9 cellular contexts compared by ENCODE assay signal in the genomic region with DNA sequence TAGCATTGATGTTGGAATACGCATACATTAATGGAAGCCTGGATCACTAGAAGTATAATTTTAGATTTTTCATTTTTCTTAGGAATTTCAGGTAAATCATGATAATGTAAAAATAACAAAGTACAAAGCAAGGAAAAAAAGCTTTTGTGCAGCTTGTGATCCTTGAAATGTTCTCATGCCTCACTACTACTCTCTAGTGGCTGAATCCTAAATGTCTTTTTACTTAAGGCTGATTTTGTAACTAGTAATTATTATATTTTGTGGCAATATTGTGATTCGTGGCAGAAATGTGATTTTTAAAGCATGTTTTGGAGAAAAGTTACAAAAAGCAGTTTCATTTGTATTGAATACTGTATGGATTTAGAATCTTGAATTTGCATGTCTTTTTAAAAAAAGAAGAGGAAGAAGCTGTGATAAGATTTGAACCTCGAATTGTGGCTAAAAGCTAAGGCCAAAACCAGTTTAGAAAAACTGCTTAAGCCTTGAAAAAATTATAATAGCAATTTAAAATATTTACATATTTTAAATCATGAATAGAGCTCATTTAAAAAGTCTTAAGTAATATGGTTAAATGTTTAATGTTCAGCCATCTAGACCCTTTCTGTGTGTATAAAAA. TPM values are rescaled to one million over a fixed set of nuclear protein-coding genes. Genes with fewer than 3 reads are reported as not detected.
A peak's percentile ranks its signal among the peaks of the same experiment; 100 is the strongest.
DNase-seq lines count a peak whose midpoint lies in the region; ATAC-seq and TF ChIP-seq lines count a peak whose summit lies in the region.
"Had no signal": no experiment of that assay in that cellular context is flagged by ENCODE, and none has a peak within 500 bp of the region (broad histone marks: within the 10 kb centered on the region; RNA-seq: fewer than 3 reads in every experiment).

No MANE protein-coding gene starts in this region.

- H3K36me3 ChIP-seq in Karpas-422 (ENCODE audit: insufficient read depth, low read length) = peaks cover 72% of the 10 kb centered on the region
- H3K36me3 ChIP-seq in adrenal gland (replicated peaks in 1 of 2) = peaks cover 0 to 46% of the 10 kb centered on the region in 2 donors
- H3K36me3 ChIP-seq in right lobe of liver = peaks cover 0 to 35% (median 16%) of the 10 kb centered on the region in 4 donors

- no peaks in the 10 kb centered on the region for H3K9me2 ChIP-seq in Karpas-422 (replicated peaks; ENCODE audit: insufficient read depth, low read length)

- H3K4me3 ChIP-seq in Karpas-422 (ENCODE audit: low read length) (no peak overlapping the region), adrenal gland (no peak overlapping the region), right lobe of liver (no peak overlapping the region)

- ATAC-seq in right lobe of liver = peak in 3 of 4 donors; percentile 37 to 54 (median 40)

- intact Hi-C loops in adrenal gland (cut with DNase I) (no loop called here), right lobe of liver (cut with DNase I) (no loop called here)

- H2AFZ ChIP-seq in Karpas-422 (ENCODE audit: low read length) = no peak overlapping the region

- no peaks in the 10 kb centered on the region for H4K20me1 ChIP-seq in Karpas-422 (ENCODE audit: insufficient read depth, low read depth, low read length)

- H3K4me1 ChIP-seq in Karpas-422 (ENCODE audit: low read length) (peaks cover 3% of the 10 kb centered on the region; the same call in 1 of the 2 replicates), adrenal gland (replicated peaks in 1 of 2) (no peaks in the 10 kb centered on the region), right lobe of liver (peaks cover 0 to 8% (median 0%) of the 10 kb centered on the region in 4 donors)

- H3K4me2 ChIP-seq in Karpas-422 (ENCODE audit: low read depth, low read length, poor library complexity, severe bottlenecking) = no peak overlapping the region

- H3K79me2 ChIP-seq in Karpas-422 (ENCODE audit: low read length) = peaks cover 58% of the 10 kb centered on the region

- no peaks in the 10 kb centered on the region for H3K27me3 ChIP-seq in Karpas-422 (ENCODE audit: low read length)
- no peaks in the 10 kb centered on the region for H3K27me3 ChIP-seq in adrenal gland
- no peaks in the 10 kb centered on the region for H3K27me3 ChIP-seq in right lobe of liver
- H3K27me3 ChIP-seq: neutrophil had no signal

- in situ Hi-C loops in Caki2 (cut with HindIII; ENCODE audit: low pct_unique_long_range_greater_than_20kb, low sequenced_read_pairs) = no loop called here

- H3K9ac ChIP-seq in Karpas-422 (ENCODE audit: low read length) = no peak overlapping the region

- H3K9me3 ChIP-seq in Karpas-422 (ENCODE audit: low read length) = no peaks in the 10 kb centered on the region
- peaks cover 0 to 4% (median 0%) of the 10 kb centered on the region in 3 donors for H3K9me3 ChIP-seq in adrenal gland (replicated peaks in 1 of 3)
- H3K9me3 ChIP-seq in right lobe of liver = no peaks in the 10 kb centered on the region
- H3K9me3 ChIP-seq: neutrophil had no signal

- 71 to 78% (median 72%) methylated on average over 3 of the region's 3 CpGs for WGBS in adrenal gland, 4 donors
- WGBS in right lobe of liver (ENCODE audit: insufficient coverage, low coverage, low lambda C conversion rate, missing lambda C conversion rate) = 57% methylated on average over 3 of the region's 3 CpGs

- TF ChIP-seq POLR2A in adrenal gland (IDR thresholded peaks at IDR 0.05) = no peak
- TF ChIP-seq POLR2A in right lobe of liver (IDR thresholded peaks at IDR 0.05) = no peak

- TF ChIP-seq CTCF in adrenal gland (IDR thresholded peaks at IDR 0.05) (peak; percentile 17 to 52 (median 29)), right lobe of liver (IDR thresholded peaks at IDR 0.05) (peak; percentile 20 to 51 (median 37))

- DNase-seq in Caki2 (ENCODE audit: low read depth) (peak; percentile 9), Karpas-422 (peak; percentile 63), adrenal gland (no peak), right lobe of liver (no peak), cerebellar nuclear complex (lab: John Stamatoyannopoulos, UW) (no peak), ecto neural progenitor cell (ENCODE audit: low spot score) (no peak)
- no peak for DNase-seq in stimulated activated CD4-positive, alpha-beta T cell treated with anti-CD3 and anti-CD28 coated beads, Interleukin-15, amount 100 ng/mL, for 24 hours
- no peak for DNase-seq in activated CD8-positive, alpha-beta memory T cell treated with anti-CD3 and anti-CD28 coated beads, Interleukin-2, amount 50 U/mL, for 48 hours

- H3K27ac ChIP-seq in Karpas-422 (ENCODE audit: low read length) = no peak overlapping the region
- no peak overlapping the region for H3K27ac ChIP-seq in adrenal gland
- H3K27ac ChIP-seq in right lobe of liver = no peak overlapping the region
- H3K27ac ChIP-seq: neutrophil had no signal

RNA-seq across cellular contexts. Expression of gene U2SURP, which starts 39.0 kb away (rescaled TPM):
- total RNA-seq in Caki2 (2014; rRNA removed; shearing (Covaris generic); ENCODE audit: low replicate concordance) = 34.3 and 36.3 TPM in 2 replicates
- 69.4 and 135 TPM in 2 replicates for total RNA-seq in Karpas-422 (2014; rRNA removed; shearing (Covaris generic); ENCODE audit: low replicate concordance)
- 10 to 100 TPM; 18.6 to 77.2 (median 53.8) TPM for total RNA-seq in adrenal gland
- polyA plus RNA-seq in adrenal gland = 10 to 100 TPM; 46.3 to 87.8 (median 61.6) TPM
- 10 to 100 TPM; 19.1 to 34.5 (median 26.9) TPM for total RNA-seq in right lobe of liver

Comparison
In these comparisons a context has a peak if more than half of its experiments do, and no peak if none do; other contexts are left out.
1. DNase-seq: peak in Caki2 (single experiment) and Karpas-422 (single experiment); none in adrenal gland (0 of 7), right lobe of liver (0 of 3), stimulated activated CD4-positive, alpha-beta T cell treated with anti-CD3 and anti-CD28 coated beads, Interleukin-15, amount 100 ng/mL, for 24 hours (single experiment), activated CD8-positive, alpha-beta memory T cell treated with anti-CD3 and anti-CD28 coated beads, Interleukin-2, amount 50 U/mL, for 48 hours (single experiment), cerebellar nuclear complex (0 of 2) and ecto neural progenitor cell (single experiment).